ENCODE assay signal across 8 cellular contexts in the genomic region with DNA sequence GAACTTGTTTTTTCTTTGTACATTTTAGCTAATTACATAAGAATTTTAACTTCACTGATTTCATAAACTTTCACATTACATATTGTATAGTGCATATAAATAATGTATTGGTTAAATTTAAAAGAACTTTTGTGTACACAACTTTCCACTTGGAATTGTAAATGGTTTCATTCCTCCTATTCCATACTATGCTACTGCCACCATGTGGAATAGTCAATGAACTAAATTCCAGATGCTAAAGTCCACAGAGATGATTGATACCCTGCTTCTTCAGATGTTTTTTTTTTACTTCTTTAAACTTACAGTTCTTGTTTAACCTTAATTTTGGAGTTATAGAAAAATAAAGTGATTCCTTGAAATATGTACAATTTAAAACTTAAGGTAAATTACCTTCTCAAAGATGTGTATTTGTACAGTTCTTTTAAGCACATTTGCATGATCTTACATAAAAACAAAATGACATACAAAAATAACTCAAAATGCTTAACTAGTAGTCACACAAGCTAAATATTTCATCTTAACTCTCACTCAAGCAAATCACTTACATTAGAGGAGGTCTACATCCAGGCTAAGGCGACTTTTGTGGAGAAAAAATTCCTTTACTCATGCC.
DNase-seq lines count a peak whose midpoint lies in the region; ATAC-seq and TF ChIP-seq lines count a peak whose summit lies in the region.

No MANE protein-coding gene starts in this region.

- TF ChIP-seq CTCF in DOHH2 (IDR thresholded peaks at IDR 0.05; ENCODE audit: low read depth, low read length, poor library complexity, severe bottlenecking), result peak; percentile 57
- TF ChIP-seq CTCF in Loucy (conservative IDR thresholded peaks at IDR 0.05; ENCODE audit: low read length), result peak; percentile 64
- TF ChIP-seq CTCF in mammary epithelial cell (conservative IDR thresholded peaks at IDR 0.05 in 1 of 2, IDR thresholded peaks at IDR 0.05 in 1 of 2; ENCODE audit: extremely low read depth in 1 of 2, insufficient read depth in 1 of 2, low read depth in 1 of 2, low read length in 2 of 2), result peak; percentile 40 to 67
- TF ChIP-seq CTCF in mucosa of descending colon (IDR thresholded peaks at IDR 0.05), result peak; percentile 11

- H2AFZ ChIP-seq in Loucy (ENCODE audit: low read length) (no peak overlapping the region), mammary epithelial cell (ENCODE audit: low read depth, low read length) (no peak overlapping the region)

- BruUV-seq in mammary epithelial cell (replicated peaks; lab: Mats Ljungman, UMichigan), result no TSS peak

- H3K4me2 ChIP-seq in DOHH2 (ENCODE audit: low read length) (no peak overlapping the region), Loucy (ENCODE audit: low read depth, low read length, poor library complexity, severe bottlenecking) (no peak overlapping the region), mammary epithelial cell (ENCODE audit: insufficient read depth, low read depth, low read length) (no peak overlapping the region)

- CTCF ChIA-PET in mammary epithelial cell (lab: Charles Lee; ENCODE audit: low non-redundant PET), result no interaction called here
- CTCF ChIA-PET in activated CD4-positive, alpha-beta memory T cell treated with anti-CD3 and anti-CD28 coated beads, Interleukin-2, amount 10 ng/mL, durations not matched to agents 7 days and 5 days (lab: Charles Lee), result no interaction called here

- H4K20me1 ChIP-seq in DOHH2 (ENCODE audit: control insufficient read depth, insufficient read depth, low read depth, low read length) (no peaks in the 10 kb centered on the region), Loucy (ENCODE audit: insufficient read depth, low read length, poor library complexity, severe bottlenecking) (no peaks in the 10 kb centered on the region), mammary epithelial cell (ENCODE audit: insufficient read depth, low read length) (no peaks in the 10 kb centered on the region)

- H3K27ac ChIP-seq in DOHH2 (ENCODE audit: low read depth, low read length), result no peak overlapping the region
- H3K27ac ChIP-seq in mammary epithelial cell (ENCODE audit: insufficient read depth, low read depth, low read length), result no peak overlapping the region

- H3K4me1 Mint-ChIP-seq in activated CD4-positive, alpha-beta memory T cell treated with anti-CD3 and anti-CD28 coated beads, Interleukin-2, amount 10 ng/mL, durations not matched to agents 7 days and 5 days, result no peaks in the 10 kb centered on the region

- H3K4me3 ChIP-seq in DOHH2 (ENCODE audit: low read length) (no peak overlapping the region), Loucy (ENCODE audit: low read length, poor library complexity, severe bottlenecking) (no peak overlapping the region), mammary epithelial cell (replicated peaks in 1 of 3; ENCODE audit: insufficient read depth in 1 of 3, low read depth in 2 of 3, low read length in 3 of 3) (no peak overlapping the region), mucosa of descending colon (no peak overlapping the region)

- no peaks in the 10 kb centered on the region for H3K9me3 ChIP-seq in DOHH2 (ENCODE audit: control insufficient read depth, insufficient read depth, low read length)
- H3K9me3 ChIP-seq in Loucy (ENCODE audit: insufficient read depth, low read depth, low read length), result no peaks in the 10 kb centered on the region
- no peaks in the 10 kb centered on the region for H3K9me3 ChIP-seq in mammary epithelial cell (replicated peaks; ENCODE audit: insufficient read depth, low read length)
- no peaks in the 10 kb centered on the region for H3K9me3 ChIP-seq in mucosa of descending colon

- H3K9me3 Mint-ChIP-seq in activated naive CD4-positive, alpha-beta T cell treated with anti-CD3 and anti-CD28 coated beads, Interleukin-2, amount 50 U/mL, for 72 hours, result no peaks in the 10 kb centered on the region
- no peaks in the 10 kb centered on the region for H3K9me3 Mint-ChIP-seq in activated CD4-positive, alpha-beta memory T cell treated with anti-CD3 and anti-CD28 coated beads, Interleukin-2, amount 10 ng/mL, durations not matched to agents 7 days and 5 days

- H3K9me2 ChIP-seq in DOHH2 (replicated peaks; ENCODE audit: control insufficient read depth, low read length) (no peaks in the 10 kb centered on the region), Loucy (replicated peaks; ENCODE audit: low read depth, low read length) (no peaks in the 10 kb centered on the region)

- in situ Hi-C loops in mammary epithelial cell (cut with MboI; ENCODE audit: low sequenced_read_pairs in 2 of 2), result loop anchor here in 1 of 2 donors (10.0 kb wide), 1 partner anchor 533 kb away; no protein-coding TSS in a partner anchor

- H3K36me3 ChIP-seq in DOHH2 (ENCODE audit: control insufficient read depth, low read length) (no peaks in the 10 kb centered on the region), Loucy (ENCODE audit: insufficient read depth, low read length) (no peaks in the 10 kb centered on the region), mammary epithelial cell (ENCODE audit: insufficient read depth, low read length) (no peaks in the 10 kb centered on the region), mucosa of descending colon (ENCODE audit: low read depth) (no peaks in the 10 kb centered on the region)

- H3K36me3 Mint-ChIP-seq in activated naive CD4-positive, alpha-beta T cell treated with anti-CD3 and anti-CD28 coated beads, Interleukin-2, amount 50 U/mL, for 72 hours, result no peaks in the 10 kb centered on the region
- H3K36me3 Mint-ChIP-seq in activated CD4-positive, alpha-beta memory T cell treated with anti-CD3 and anti-CD28 coated beads, Interleukin-2, amount 10 ng/mL, durations not matched to agents 7 days and 5 days (ENCODE audit: low read depth), result no peaks in the 10 kb centered on the region

- H3K9ac ChIP-seq in Loucy (ENCODE audit: low read depth, low read length, poor library complexity, severe bottlenecking) (no peak overlapping the region), mammary epithelial cell (ENCODE audit: insufficient read depth, low read length) (no peak overlapping the region)

- ATAC-seq in mucosa of descending colon (no peak), HG03469 (IDR thresholded peaks at IDR 0.05; ENCODE audit: unreplicated experiment) (no peak)
- ATAC-seq in activated naive CD4-positive, alpha-beta T cell treated with anti-CD3 and anti-CD28 coated beads, Interleukin-2, amount 50 U/mL, for 72 hours, result no peak

- WGBS in mammary epithelial cell (ENCODE audit: low coverage, missing lambda C conversion rate), result 57% methylated on average over 1 of the region's 1 CpG

- DNase-seq in mammary epithelial cell (peak; percentile 7), mucosa of descending colon (no peak), mucosa of gallbladder (ENCODE audit: low spot score) (no peak)
- no peak for DNase-seq in activated naive CD4-positive, alpha-beta T cell treated with anti-CD3 and anti-CD28 coated beads, Interleukin-2, amount 50 U/mL, for 72 hours (ENCODE audit: low spot score in 2 of 2)
- DNase-seq in activated CD4-positive, alpha-beta memory T cell treated with anti-CD3 and anti-CD28 coated beads, Interleukin-2, amount 10 ng/mL, durations not matched to agents 7 days and 5 days, result no peak

- H3K27me3 ChIP-seq in DOHH2 (ENCODE audit: control insufficient read depth, low read length) (no peaks in the 10 kb centered on the region), Loucy (ENCODE audit: insufficient read depth, low read length, poor library complexity, severe bottlenecking) (no peaks in the 10 kb centered on the region), mammary epithelial cell (ENCODE audit: insufficient read depth, low read length) (no peaks in the 10 kb centered on the region)

- intact Hi-C loops in mammary epithelial cell (cut with micrococcal nuclease) (loop anchor here (1.0 kb wide), 3 partner anchors 301 to 535 kb away; no protein-coding TSS in a partner anchor), mucosa of descending colon (cut with DNase I, micrococcal nuclease) (loop anchor here in 1 of 2 donors (10.0 kb wide), 1 partner anchor 523 kb away; no protein-coding TSS in a partner anchor)

- POLR2A ChIA-PET in activated CD4-positive, alpha-beta memory T cell treated with anti-CD3 and anti-CD28 coated beads, Interleukin-2, amount 10 ng/mL, durations not matched to agents 7 days and 5 days (lab: Charles Lee), result no interaction called here

- no peaks in the 10 kb centered on the region for H3K79me2 ChIP-seq in DOHH2 (ENCODE audit: control insufficient read depth, low read length)
- H3K79me2 ChIP-seq in Loucy (ENCODE audit: insufficient read depth, low read length), result no peaks in the 10 kb centered on the region
- H3K79me2 ChIP-seq in mammary epithelial cell (ENCODE audit: insufficient read depth, low read length), result no peaks in the 10 kb centered on the region

- H3K4me1 ChIP-seq in DOHH2 (ENCODE audit: control insufficient read depth, low read length) (no peaks in the 10 kb centered on the region), Loucy (ENCODE audit: insufficient read depth, low read length, poor library complexity, severe bottlenecking) (no peaks in the 10 kb centered on the region), mammary epithelial cell (ENCODE audit: insufficient read depth, low read length) (peaks cover 8% of the 10 kb centered on the region), mucosa of descending colon (ENCODE audit: low read depth) (no peaks in the 10 kb centered on the region)

- dilution Hi-C loops in mammary epithelial cell (cut with HindIII; ENCODE audit: low sequenced_read_pairs), result no loop called here

- H3K27ac Mint-ChIP-seq in activated naive CD4-positive, alpha-beta T cell treated with anti-CD3 and anti-CD28 coated beads, Interleukin-2, amount 50 U/mL, for 72 hours, result no peak overlapping the region
- no peak overlapping the region for H3K27ac Mint-ChIP-seq in activated CD4-positive, alpha-beta memory T cell treated with anti-CD3 and anti-CD28 coated beads, Interleukin-2, amount 10 ng/mL, durations not matched to agents 7 days and 5 days

- H3F3A ChIP-seq in DOHH2 (ENCODE audit: control insufficient read depth, insufficient read depth) (no peaks in the 10 kb centered on the region), Loucy (ENCODE audit: low read depth) (no peaks in the 10 kb centered on the region)

- no peak overlapping the region for H3K4me3 Mint-ChIP-seq in activated CD4-positive, alpha-beta memory T cell treated with anti-CD3 and anti-CD28 coated beads, Interleukin-2, amount 10 ng/mL, durations not matched to agents 7 days and 5 days

- no peaks in the 10 kb centered on the region for H3K27me3 Mint-ChIP-seq in activated CD4-positive, alpha-beta memory T cell treated with anti-CD3 and anti-CD28 coated beads, Interleukin-2, amount 10 ng/mL, durations not matched to agents 7 days and 5 days

Comparison
In these comparisons a context has a peak if more than half of its experiments do, and no peak if none do; other contexts are left out.
1. CTCF ChIP-seq: peak in every context shown above with its lines; median percentile 64 in Loucy; 57 in DOHH2; 54 in mammary epithelial cell; 11 in mucosa of descending colon.